In genomic region chr6:125251516-125252229, GRCh38 we compare ENCODE assay signal across 11 cellular contexts. TPM values are rescaled to one million over a fixed set of nuclear protein-coding genes. Genes with fewer than 3 reads are reported as not detected.
A peak's percentile ranks its signal among the peaks of the same experiment; 100 is the strongest.
DNase-seq lines count a peak whose midpoint lies in the region; ATAC-seq and TF ChIP-seq lines count a peak whose summit lies in the region.
"Had no signal": no experiment of that assay in that cellular context is flagged by ENCODE, and none has a peak within 500 bp of the region (broad histone marks: within the 10 kb centered on the region; RNA-seq: fewer than 3 reads in every experiment).

No MANE protein-coding gene starts in this region.

- peak; percentile 39 for ATAC-seq in activated T-helper 17 cell treated with anti-CD3 and anti-CD28 coated beads, Interleukin-2, amount 50 U/mL, for 72 hours (replicated peaks)
- no peak for ATAC-seq in GM21619 (IDR thresholded peaks at IDR 0.05; ENCODE audit: unreplicated experiment)
- ATAC-seq: A549, left ventricle myocardium superior had no signal

- DNase-seq in activated naive CD4-positive, alpha-beta T cell treated with anti-CD3 and anti-CD28 coated beads for 36 hours, result no peak
- DNase-seq in left kidney (ENCODE audit: low read depth, low spot score) (peak; percentile 68), type B pancreatic cell (ENCODE audit: extremely low spot score, unreplicated experiment) (no peak), GM03348 (ENCODE audit: low spot score) (no peak), NCI-H2171 treated with DMSO at 0.1 percent for 48 hours (lab: John Stamatoyannopoulos, UW) (no peak)
- DNase-seq: heart right ventricle, left ventricle myocardium superior had no signal

- H3K4me3 Mint-ChIP-seq in activated naive CD4-positive, alpha-beta T cell treated with anti-CD3 and anti-CD28 coated beads, Interleukin-2, amount 50 U/mL, for 24 hours, result peak overlapping the region; percentile 39
- no peak overlapping the region for H3K4me3 Mint-ChIP-seq in activated naive CD4-positive, alpha-beta T cell treated with anti-CD3 and anti-CD28 coated beads for 36 hours
- peak overlapping the region; percentile 22 for H3K4me3 Mint-ChIP-seq in activated T-helper 17 cell treated with anti-CD3 and anti-CD28 coated beads, Interleukin-2, amount 50 U/mL, for 72 hours
- H3K4me3 Mint-ChIP-seq in type B pancreatic cell, result peak overlapping the region; percentile 44

- H3K36me3 Mint-ChIP-seq in activated naive CD4-positive, alpha-beta T cell treated with anti-CD3 and anti-CD28 coated beads, Interleukin-2, amount 50 U/mL, for 24 hours, result no peaks in the 10 kb centered on the region
- H3K36me3 Mint-ChIP-seq in activated naive CD4-positive, alpha-beta T cell treated with anti-CD3 and anti-CD28 coated beads for 36 hours (ENCODE audit: low read depth), result no peaks in the 10 kb centered on the region
- H3K36me3 Mint-ChIP-seq in activated T-helper 17 cell treated with anti-CD3 and anti-CD28 coated beads, Interleukin-2, amount 50 U/mL, for 72 hours (ENCODE audit: low read depth), result no peaks in the 10 kb centered on the region
- peaks cover 10% of the 10 kb centered on the region for H3K36me3 Mint-ChIP-seq in type B pancreatic cell

- intact Hi-C loops in activated naive CD4-positive, alpha-beta T cell treated with anti-CD3 and anti-CD28 coated beads for 36 hours (cut with micrococcal nuclease), result no loop called here

- peaks cover 3% of the 10 kb centered on the region for H3K27me3 Mint-ChIP-seq in activated naive CD4-positive, alpha-beta T cell treated with anti-CD3 and anti-CD28 coated beads, Interleukin-2, amount 50 U/mL, for 24 hours
- H3K27me3 Mint-ChIP-seq in activated naive CD4-positive, alpha-beta T cell treated with anti-CD3 and anti-CD28 coated beads for 36 hours (ENCODE audit: low read depth), result peaks cover 8% of the 10 kb centered on the region
- peaks cover 8% of the 10 kb centered on the region for H3K27me3 Mint-ChIP-seq in activated T-helper 17 cell treated with anti-CD3 and anti-CD28 coated beads, Interleukin-2, amount 50 U/mL, for 72 hours
- no peaks in the 10 kb centered on the region for H3K27me3 Mint-ChIP-seq in type B pancreatic cell

- no peak overlapping the region for H3K27ac Mint-ChIP-seq in activated naive CD4-positive, alpha-beta T cell treated with anti-CD3 and anti-CD28 coated beads, Interleukin-2, amount 50 U/mL, for 24 hours
- H3K27ac Mint-ChIP-seq in activated naive CD4-positive, alpha-beta T cell treated with anti-CD3 and anti-CD28 coated beads for 36 hours, result no peak overlapping the region
- H3K27ac Mint-ChIP-seq in activated T-helper 17 cell treated with anti-CD3 and anti-CD28 coated beads, Interleukin-2, amount 50 U/mL, for 72 hours, result peak overlapping the region; percentile 29
- H3K27ac Mint-ChIP-seq in type B pancreatic cell, result peak overlapping the region; percentile 18

- no peaks in the 10 kb centered on the region for H3K4me1 Mint-ChIP-seq in activated naive CD4-positive, alpha-beta T cell treated with anti-CD3 and anti-CD28 coated beads, Interleukin-2, amount 50 U/mL, for 24 hours
- H3K4me1 Mint-ChIP-seq in activated naive CD4-positive, alpha-beta T cell treated with anti-CD3 and anti-CD28 coated beads for 36 hours (ENCODE audit: low read depth), result no peaks in the 10 kb centered on the region
- no peaks in the 10 kb centered on the region for H3K4me1 Mint-ChIP-seq in activated T-helper 17 cell treated with anti-CD3 and anti-CD28 coated beads, Interleukin-2, amount 50 U/mL, for 72 hours
- peaks cover 25% of the 10 kb centered on the region for H3K4me1 Mint-ChIP-seq in type B pancreatic cell (ENCODE audit: unreplicated experiment)

- no peaks in the 10 kb centered on the region for H3K9me3 Mint-ChIP-seq in activated naive CD4-positive, alpha-beta T cell treated with anti-CD3 and anti-CD28 coated beads, Interleukin-2, amount 50 U/mL, for 24 hours
- no peaks in the 10 kb centered on the region for H3K9me3 Mint-ChIP-seq in activated naive CD4-positive, alpha-beta T cell treated with anti-CD3 and anti-CD28 coated beads for 36 hours
- no peaks in the 10 kb centered on the region for H3K9me3 Mint-ChIP-seq in activated T-helper 17 cell treated with anti-CD3 and anti-CD28 coated beads, Interleukin-2, amount 50 U/mL, for 72 hours
- no peaks in the 10 kb centered on the region for H3K9me3 Mint-ChIP-seq in type B pancreatic cell

- CTCF ChIA-PET in activated naive CD4-positive, alpha-beta T cell treated with anti-CD3 and anti-CD28 coated beads for 36 hours (lab: Charles Lee), result interaction anchor here (1.2 kb wide), 1 partner anchor 55 kb away, joined by 5 read pairs; no protein-coding TSS in a partner anchor

- TF ChIP-seq CTCF in type B pancreatic cell (conservative IDR thresholded peaks at IDR 0.05), result no peak

RNA-seq across cellular contexts. Expression of gene HDDC2, which starts 50.1 kb away (rescaled TPM):
- total RNA-seq in activated naive CD4-positive, alpha-beta T cell treated with anti-CD3 and anti-CD28 coated beads for 36 hours, result 100 to 1,000 TPM; 117 to 127 TPM
- total RNA-seq in activated T-helper 17 cell treated with anti-CD3 and anti-CD28 coated beads, Interleukin-2, amount 50 U/mL, for 72 hours, result 10 to 100 TPM; 51.5 to 74.4 TPM
- 61.8 and 90.0 TPM in 2 replicates for total RNA-seq in type B pancreatic cell (ENCODE audit: low replicate concordance)

Comparison
In these comparisons a context has a peak if more than half of its experiments do, and no peak if none do; other contexts are left out.
1. H3K27ac Mint-ChIP-seq: peak in activated T-helper 17 cell treated with anti-CD3 and anti-CD28 coated beads, Interleukin-2, amount 50 U/mL, for 72 hours (single experiment) and type B pancreatic cell (single experiment); none in activated naive CD4-positive, alpha-beta T cell treated with anti-CD3 and anti-CD28 coated beads, Interleukin-2, amount 50 U/mL, for 24 hours (single experiment) and activated naive CD4-positive, alpha-beta T cell treated with anti-CD3 and anti-CD28 coated beads for 36 hours (single experiment).